1 cellular context compared by ENCODE assay signal in the genomic region with DNA sequence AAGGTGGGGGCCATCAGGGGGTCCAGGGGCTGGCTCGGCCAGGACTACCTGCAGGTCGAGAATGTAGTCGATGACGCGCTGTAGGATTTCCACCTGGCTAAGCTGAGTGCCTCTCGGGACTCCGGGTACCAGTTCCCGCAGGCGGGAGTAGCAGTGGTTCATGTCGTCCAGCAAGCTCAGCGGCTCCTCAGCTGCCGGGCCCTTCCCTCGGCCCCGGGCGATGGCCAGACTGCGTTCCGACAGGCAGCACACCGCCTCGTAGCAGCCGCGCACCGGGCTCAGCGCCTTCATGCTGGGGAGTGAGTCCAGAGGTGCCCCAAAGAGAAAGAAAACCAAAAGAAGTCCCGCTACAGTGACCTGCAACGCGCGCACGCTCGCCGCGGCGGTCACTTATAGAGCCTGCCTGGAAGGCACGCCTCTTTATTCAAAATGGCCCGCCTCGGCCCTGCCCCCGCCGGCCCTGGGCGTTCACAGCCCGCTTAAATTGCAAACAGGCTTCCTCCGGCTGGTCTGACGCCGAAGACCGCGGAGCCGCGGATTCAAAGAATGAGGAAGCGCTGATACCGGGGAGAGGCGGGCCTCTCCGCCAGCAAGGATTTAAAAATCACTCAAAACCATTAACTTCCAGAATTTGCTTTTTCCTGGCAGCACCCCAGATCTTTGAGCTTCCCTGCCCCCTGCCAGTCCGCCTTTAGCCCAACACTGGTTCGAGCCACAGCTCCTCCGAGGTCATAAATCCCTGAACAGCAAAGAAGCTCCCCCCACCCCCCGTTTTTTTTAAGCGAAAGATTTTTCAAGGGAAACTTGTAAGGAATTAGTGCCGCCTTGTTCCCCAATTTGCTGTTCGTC.
A peak's percentile ranks its signal among the peaks of the same experiment; 100 is the strongest.
TF ChIP-seq lines count a peak whose summit lies in the region.

A gene with protein sequence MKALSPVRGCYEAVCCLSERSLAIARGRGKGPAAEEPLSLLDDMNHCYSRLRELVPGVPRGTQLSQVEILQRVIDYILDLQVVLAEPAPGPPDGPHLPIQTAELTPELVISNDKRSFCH (minus strand): TSS at position 366 of the 849 bp plus-strand sequence. CDS start 75 bp downstream, at position 291.

TF ChIP-seq in HepG2, 621 proteins besides CTCF, POLR2A, EP300 and RAD21 (continued from another document and continues in another):
- TF ChIP-seq, protein P1, sequence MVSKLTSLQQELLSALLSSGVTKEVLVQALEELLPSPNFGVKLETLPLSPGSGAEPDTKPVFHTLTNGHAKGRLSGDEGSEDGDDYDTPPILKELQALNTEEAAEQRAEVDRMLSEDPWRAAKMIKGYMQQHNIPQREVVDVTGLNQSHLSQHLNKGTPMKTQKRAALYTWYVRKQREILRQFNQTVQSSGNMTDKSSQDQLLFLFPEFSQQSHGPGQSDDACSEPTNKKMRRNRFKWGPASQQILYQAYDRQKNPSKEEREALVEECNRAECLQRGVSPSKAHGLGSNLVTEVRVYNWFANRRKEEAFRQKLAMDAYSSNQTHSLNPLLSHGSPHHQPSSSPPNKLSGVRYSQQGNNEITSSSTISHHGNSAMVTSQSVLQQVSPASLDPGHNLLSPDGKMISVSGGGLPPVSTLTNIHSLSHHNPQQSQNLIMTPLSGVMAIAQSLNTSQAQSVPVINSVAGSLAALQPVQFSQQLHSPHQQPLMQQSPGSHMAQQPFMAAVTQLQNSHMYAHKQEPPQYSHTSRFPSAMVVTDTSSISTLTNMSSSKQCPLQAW (CRISPR knock-in tag; IDR thresholded peaks at IDR 0.05): peak; percentile 18; the same call in 1 of the 2 replicates
- TF ChIP-seq TBX3 (IDR thresholded peaks at IDR 0.05; ENCODE audit: borderline replicate concordance): no peak
- TF ChIP-seq ZNF12 (CRISPR knock-in tag; IDR thresholded peaks at IDR 0.05): no peak
- 0 out of 2 replicates have a peak, but pooled peaks have one; percentile 46 for TF ChIP-seq RFXAP (CRISPR knock-in tag; IDR thresholded peaks at IDR 0.05; ENCODE audit: borderline replicate concordance)
- TF ChIP-seq SNRNP70 (IDR thresholded peaks at IDR 0.05; ENCODE audit: low read depth, low read length): no peak
- TF ChIP-seq GATA4 (IDR thresholded peaks at IDR 0.05; ENCODE audit: borderline replicate concordance, low read depth): peak; percentile 87; the same call in 1 of the 2 replicates
- TF ChIP-seq JUNB (CRISPR knock-in tag; IDR thresholded peaks at IDR 0.05; ENCODE audit: borderline replicate concordance): no peak
- no peak for TF ChIP-seq ZNF652 (CRISPR knock-in tag; IDR thresholded peaks at IDR 0.05; ENCODE audit: borderline replicate concordance, low read depth)
- TF ChIP-seq ZNF839 (CRISPR knock-in tag; IDR thresholded peaks at IDR 0.05; ENCODE audit: borderline replicate concordance): no peak
- no peak for TF ChIP-seq ZMYM3 (CRISPR knock-in tag; IDR thresholded peaks at IDR 0.05)
- TF ChIP-seq ZNF746 (CRISPR knock-in tag; IDR thresholded peaks at IDR 0.05): no peak
- TF ChIP-seq ZFP36L2 (CRISPR knock-in tag; IDR thresholded peaks at IDR 0.05): no peak
- TF ChIP-seq, protein P2, sequence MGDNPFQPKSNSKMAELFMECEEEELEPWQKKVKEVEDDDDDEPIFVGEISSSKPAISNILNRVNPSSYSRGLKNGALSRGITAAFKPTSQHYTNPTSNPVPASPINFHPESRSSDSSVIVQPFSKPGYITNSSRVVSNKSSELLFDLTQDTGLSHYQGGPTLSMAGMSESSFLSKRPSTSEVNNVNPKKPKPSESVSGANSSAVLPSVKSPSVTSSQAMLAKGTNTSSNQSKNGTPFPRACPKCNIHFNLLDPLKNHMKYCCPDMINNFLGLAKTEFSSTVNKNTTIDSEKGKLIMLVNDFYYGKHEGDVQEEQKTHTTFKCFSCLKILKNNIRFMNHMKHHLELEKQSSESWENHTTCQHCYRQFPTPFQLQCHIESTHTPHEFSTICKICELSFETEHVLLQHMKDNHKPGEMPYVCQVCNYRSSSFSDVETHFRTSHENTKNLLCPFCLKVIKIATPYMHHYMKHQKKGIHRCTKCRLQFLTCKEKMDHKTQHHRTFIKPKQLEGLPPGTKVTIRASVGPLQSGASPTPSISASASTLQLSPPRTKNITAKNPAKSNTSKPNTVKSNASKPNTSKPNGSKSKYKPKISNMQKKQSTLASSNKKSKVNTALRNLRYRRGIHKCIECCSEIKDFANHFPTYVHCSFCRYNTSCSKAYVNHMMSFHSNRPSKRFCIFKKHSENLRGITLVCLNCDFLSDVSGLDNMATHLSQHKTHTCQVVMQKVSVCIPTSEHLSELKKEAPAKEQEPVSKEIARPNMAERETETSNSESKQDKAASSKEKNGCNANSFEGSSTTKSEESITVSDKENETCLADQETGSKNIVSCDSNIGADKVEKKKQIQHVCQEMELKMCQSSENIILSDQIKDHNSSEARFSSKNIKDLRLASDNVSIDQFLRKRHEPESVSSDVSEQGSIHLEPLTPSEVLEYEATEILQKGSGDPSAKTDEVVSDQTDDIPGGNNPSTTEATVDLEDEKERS (CRISPR knock-in tag; IDR thresholded peaks at IDR 0.05): no peak
- TF ChIP-seq ZNF556 (CRISPR knock-in tag; IDR thresholded peaks at IDR 0.05; ENCODE audit: borderline replicate concordance): no peak
- TF ChIP-seq KLF13 (CRISPR knock-in tag; IDR thresholded peaks at IDR 0.05): no peak
- TF ChIP-seq, protein P3, sequence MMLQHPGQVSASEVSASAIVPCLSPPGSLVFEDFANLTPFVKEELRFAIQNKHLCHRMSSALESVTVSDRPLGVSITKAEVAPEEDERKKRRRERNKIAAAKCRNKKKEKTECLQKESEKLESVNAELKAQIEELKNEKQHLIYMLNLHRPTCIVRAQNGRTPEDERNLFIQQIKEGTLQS (CRISPR knock-in tag; IDR thresholded peaks at IDR 0.05): 0 out of 2 replicates have a peak, but pooled peaks have one; percentile 10
- TF ChIP-seq TOE1 (CRISPR knock-in tag; IDR thresholded peaks at IDR 0.05): no peak
- TF ChIP-seq ADNP (CRISPR knock-in tag; IDR thresholded peaks at IDR 0.05): no peak
- TF ChIP-seq, protein P4, sequence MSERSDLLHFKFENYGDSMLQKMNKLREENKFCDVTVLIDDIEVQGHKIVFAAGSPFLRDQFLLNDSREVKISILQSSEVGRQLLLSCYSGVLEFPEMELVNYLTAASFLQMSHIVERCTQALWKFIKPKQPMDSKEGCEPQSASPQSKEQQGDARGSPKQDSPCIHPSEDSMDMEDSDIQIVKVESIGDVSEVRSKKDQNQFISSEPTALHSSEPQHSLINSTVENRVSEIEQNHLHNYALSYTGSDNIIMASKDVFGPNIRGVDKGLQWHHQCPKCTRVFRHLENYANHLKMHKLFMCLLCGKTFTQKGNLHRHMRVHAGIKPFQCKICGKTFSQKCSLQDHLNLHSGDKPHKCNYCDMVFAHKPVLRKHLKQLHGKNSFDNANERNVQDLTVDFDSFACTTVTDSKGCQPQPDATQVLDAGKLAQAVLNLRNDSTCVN (CRISPR knock-in tag; IDR thresholded peaks at IDR 0.05; ENCODE audit: borderline replicate concordance): 0 out of 2 replicates have a peak, but pooled peaks have one; percentile 59
- TF ChIP-seq ZNF678 (CRISPR knock-in tag; IDR thresholded peaks at IDR 0.05): no peak
- no peak for TF ChIP-seq ZNF737 (CRISPR knock-in tag; IDR thresholded peaks at IDR 0.05; ENCODE audit: borderline replicate concordance)
- TF ChIP-seq ZFP36 (IDR thresholded peaks at IDR 0.05; ENCODE audit: borderline replicate concordance, low read depth, low read length, partially characterized antibody): no peak
- TF ChIP-seq TCF12 (IDR thresholded peaks at IDR 0.05): no peak
- TF ChIP-seq TCF12 (CRISPR knock-in tag; IDR thresholded peaks at IDR 0.05): 0 out of 2 replicates have a peak, but pooled peaks have one; percentile 80
- TF ChIP-seq ZNF720 (CRISPR knock-in tag; IDR thresholded peaks at IDR 0.05): no peak
- peak; percentile 31; the same call in 1 of the 2 replicates for TF ChIP-seq ZMYM4 (CRISPR knock-in tag; IDR thresholded peaks at IDR 0.05)
- no peak for TF ChIP-seq JUN (CRISPR knock-in tag; IDR thresholded peaks at IDR 0.05)
- TF ChIP-seq ZNF644 (CRISPR knock-in tag; IDR thresholded peaks at IDR 0.05; ENCODE audit: low read depth): no peak
- TF ChIP-seq, protein P5, sequence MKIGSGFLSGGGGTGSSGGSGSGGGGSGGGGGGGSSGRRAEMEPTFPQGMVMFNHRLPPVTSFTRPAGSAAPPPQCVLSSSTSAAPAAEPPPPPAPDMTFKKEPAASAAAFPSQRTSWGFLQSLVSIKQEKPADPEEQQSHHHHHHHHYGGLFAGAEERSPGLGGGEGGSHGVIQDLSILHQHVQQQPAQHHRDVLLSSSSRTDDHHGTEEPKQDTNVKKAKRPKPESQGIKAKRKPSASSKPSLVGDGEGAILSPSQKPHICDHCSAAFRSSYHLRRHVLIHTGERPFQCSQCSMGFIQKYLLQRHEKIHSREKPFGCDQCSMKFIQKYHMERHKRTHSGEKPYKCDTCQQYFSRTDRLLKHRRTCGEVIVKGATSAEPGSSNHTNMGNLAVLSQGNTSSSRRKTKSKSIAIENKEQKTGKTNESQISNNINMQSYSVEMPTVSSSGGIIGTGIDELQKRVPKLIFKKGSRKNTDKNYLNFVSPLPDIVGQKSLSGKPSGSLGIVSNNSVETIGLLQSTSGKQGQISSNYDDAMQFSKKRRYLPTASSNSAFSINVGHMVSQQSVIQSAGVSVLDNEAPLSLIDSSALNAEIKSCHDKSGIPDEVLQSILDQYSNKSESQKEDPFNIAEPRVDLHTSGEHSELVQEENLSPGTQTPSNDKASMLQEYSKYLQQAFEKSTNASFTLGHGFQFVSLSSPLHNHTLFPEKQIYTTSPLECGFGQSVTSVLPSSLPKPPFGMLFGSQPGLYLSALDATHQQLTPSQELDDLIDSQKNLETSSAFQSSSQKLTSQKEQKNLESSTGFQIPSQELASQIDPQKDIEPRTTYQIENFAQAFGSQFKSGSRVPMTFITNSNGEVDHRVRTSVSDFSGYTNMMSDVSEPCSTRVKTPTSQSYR (CRISPR knock-in tag; IDR thresholded peaks at IDR 0.05; ENCODE audit: borderline replicate concordance): no peak
- TF ChIP-seq RFX3 (CRISPR knock-in tag; IDR thresholded peaks at IDR 0.05): no peak
- TF ChIP-seq ZNF329 (CRISPR knock-in tag; IDR thresholded peaks at IDR 0.05; ENCODE audit: low read depth): no peak
- TF ChIP-seq, protein P6, sequence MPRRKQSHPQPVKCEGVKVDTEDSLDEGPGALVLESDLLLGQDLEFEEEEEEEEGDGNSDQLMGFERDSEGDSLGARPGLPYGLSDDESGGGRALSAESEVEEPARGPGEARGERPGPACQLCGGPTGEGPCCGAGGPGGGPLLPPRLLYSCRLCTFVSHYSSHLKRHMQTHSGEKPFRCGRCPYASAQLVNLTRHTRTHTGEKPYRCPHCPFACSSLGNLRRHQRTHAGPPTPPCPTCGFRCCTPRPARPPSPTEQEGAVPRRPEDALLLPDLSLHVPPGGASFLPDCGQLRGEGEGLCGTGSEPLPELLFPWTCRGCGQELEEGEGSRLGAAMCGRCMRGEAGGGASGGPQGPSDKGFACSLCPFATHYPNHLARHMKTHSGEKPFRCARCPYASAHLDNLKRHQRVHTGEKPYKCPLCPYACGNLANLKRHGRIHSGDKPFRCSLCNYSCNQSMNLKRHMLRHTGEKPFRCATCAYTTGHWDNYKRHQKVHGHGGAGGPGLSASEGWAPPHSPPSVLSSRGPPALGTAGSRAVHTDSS (CRISPR knock-in tag; conservative IDR thresholded peaks at IDR 0.05): no peak
- TF ChIP-seq, protein P7, sequence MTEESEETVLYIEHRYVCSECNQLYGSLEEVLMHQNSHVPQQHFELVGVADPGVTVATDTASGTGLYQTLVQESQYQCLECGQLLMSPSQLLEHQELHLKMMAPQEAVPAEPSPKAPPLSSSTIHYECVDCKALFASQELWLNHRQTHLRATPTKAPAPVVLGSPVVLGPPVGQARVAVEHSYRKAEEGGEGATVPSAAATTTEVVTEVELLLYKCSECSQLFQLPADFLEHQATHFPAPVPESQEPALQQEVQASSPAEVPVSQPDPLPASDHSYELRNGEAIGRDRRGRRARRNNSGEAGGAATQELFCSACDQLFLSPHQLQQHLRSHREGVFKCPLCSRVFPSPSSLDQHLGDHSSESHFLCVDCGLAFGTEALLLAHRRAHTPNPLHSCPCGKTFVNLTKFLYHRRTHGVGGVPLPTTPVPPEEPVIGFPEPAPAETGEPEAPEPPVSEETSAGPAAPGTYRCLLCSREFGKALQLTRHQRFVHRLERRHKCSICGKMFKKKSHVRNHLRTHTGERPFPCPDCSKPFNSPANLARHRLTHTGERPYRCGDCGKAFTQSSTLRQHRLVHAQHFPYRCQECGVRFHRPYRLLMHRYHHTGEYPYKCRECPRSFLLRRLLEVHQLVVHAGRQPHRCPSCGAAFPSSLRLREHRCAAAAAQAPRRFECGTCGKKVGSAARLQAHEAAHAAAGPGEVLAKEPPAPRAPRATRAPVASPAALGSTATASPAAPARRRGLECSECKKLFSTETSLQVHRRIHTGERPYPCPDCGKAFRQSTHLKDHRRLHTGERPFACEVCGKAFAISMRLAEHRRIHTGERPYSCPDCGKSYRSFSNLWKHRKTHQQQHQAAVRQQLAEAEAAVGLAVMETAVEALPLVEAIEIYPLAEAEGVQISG (CRISPR knock-in tag; IDR thresholded peaks at IDR 0.05): no peak; the same call in 1 of the 2 replicates
- no peak for TF ChIP-seq NR2C2 (CRISPR knock-in tag; IDR thresholded peaks at IDR 0.05; ENCODE audit: borderline replicate concordance)
- TF ChIP-seq KLF6 (CRISPR knock-in tag; IDR thresholded peaks at IDR 0.05): 0 out of 2 replicates have a peak, but pooled peaks have one; percentile 58
- no peak; the same call in 1 of the 2 replicates for TF ChIP-seq KDM5A (IDR thresholded peaks at IDR 0.05; ENCODE audit: borderline replicate concordance, low read length)
- no peak for TF ChIP-seq ZSCAN30 (CRISPR knock-in tag; IDR thresholded peaks at IDR 0.05)
- TF ChIP-seq ZNF20 (CRISPR knock-in tag; IDR thresholded peaks at IDR 0.05): no peak
- TF ChIP-seq JUND (CRISPR knock-in tag; IDR thresholded peaks at IDR 0.05): no peak
- no peak for TF ChIP-seq PCBP1 (IDR thresholded peaks at IDR 0.05; ENCODE audit: borderline replicate concordance, low read depth, low read length)
- no peak for TF ChIP-seq ZNF598 (CRISPR knock-in tag; IDR thresholded peaks at IDR 0.05; ENCODE audit: borderline replicate concordance)
- TF ChIP-seq THYN1 (CRISPR knock-in tag; IDR thresholded peaks at IDR 0.05; ENCODE audit: borderline replicate concordance, low read depth): no peak
- TF ChIP-seq ZNF552 (CRISPR knock-in tag; IDR thresholded peaks at IDR 0.05; ENCODE audit: borderline replicate concordance): no peak
- TF ChIP-seq, protein P8, sequence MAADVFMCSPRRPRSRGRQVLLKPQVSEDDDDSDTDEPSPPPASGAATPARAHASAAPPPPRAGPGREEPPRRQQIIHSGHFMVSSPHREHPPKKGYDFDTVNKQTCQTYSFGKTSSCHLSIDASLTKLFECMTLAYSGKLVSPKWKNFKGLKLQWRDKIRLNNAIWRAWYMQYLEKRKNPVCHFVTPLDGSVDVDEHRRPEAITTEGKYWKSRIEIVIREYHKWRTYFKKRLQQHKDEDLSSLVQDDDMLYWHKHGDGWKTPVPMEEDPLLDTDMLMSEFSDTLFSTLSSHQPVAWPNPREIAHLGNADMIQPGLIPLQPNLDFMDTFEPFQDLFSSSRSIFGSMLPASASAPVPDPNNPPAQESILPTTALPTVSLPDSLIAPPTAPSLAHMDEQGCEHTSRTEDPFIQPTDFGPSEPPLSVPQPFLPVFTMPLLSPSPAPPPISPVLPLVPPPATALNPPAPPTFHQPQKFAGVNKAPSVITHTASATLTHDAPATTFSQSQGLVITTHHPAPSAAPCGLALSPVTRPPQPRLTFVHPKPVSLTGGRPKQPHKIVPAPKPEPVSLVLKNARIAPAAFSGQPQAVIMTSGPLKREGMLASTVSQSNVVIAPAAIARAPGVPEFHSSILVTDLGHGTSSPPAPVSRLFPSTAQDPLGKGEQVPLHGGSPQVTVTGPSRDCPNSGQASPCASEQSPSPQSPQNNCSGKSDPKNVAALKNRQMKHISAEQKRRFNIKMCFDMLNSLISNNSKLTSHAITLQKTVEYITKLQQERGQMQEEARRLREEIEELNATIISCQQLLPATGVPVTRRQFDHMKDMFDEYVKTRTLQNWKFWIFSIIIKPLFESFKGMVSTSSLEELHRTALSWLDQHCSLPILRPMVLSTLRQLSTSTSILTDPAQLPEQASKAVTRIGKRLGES (CRISPR knock-in tag; IDR thresholded peaks at IDR 0.05; ENCODE audit: borderline replicate concordance): no peak
- TF ChIP-seq SETDB1 (CRISPR knock-in tag; IDR thresholded peaks at IDR 0.05; ENCODE audit: borderline replicate concordance): no peak
